ENCODE assay signal across 8 cellular contexts in the genomic region with DNA sequence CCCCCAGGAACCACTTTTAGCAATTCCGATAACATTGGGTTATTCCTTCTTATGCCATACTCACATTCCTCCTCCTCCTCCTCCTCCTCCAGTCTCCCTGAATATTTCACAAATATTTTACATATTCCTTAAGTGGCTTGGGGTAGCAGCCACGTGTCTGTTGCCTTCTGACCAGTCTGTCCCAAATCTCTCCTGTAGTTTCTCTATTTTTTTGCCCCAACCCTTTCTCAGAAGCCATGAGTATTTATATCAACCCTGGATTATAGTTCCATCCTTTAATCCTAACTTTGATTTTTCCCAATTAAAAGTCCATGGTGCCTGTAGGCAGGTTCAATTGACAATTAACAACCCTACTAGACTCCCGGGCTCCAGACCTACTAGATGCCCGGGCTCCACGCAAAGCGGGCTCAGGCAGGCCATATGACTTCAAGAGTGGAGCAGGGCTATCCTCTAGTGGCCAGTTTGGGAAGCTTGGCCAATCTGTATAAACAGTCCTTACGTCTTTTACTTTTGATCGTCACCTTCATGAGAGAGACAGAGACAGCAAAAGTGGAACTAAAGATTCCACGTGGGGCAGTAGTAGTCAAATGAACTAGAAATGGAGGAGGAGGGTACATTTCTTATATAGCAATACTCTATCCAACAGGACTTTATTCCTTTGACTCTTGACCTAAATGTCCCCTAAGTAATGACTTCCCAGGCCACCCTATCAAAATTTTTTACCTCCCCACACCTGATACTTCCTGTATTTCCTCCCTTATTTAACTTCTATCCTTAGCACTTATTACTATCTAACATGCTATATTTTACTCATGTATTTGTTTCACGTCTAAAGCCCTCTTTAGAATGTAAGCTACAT.
DNase-seq lines count a peak whose midpoint lies in the region; ATAC-seq lines count a peak whose summit lies in the region.

No MANE protein-coding gene starts in this region.

- peak overlapping the region; percentile 96 for H3K27ac Mint-ChIP-seq in stimulated activated memory B cell treated with anti-CD40 and anti-IgM and Interleukin-4, amounts not matched to agents 10 μg/mL and 1 μg/mL and 100 μg/mL, for 72 hours
- H3K27ac Mint-ChIP-seq in activated CD4-positive, alpha-beta T cell treated with anti-CD3 and anti-CD28 coated beads, Interleukin-2, amount 10 ng/mL, durations not matched to agents 7 days and 5 days, result no peak overlapping the region

- DNase-seq in A172 (ENCODE audit: low spot score) (peak; percentile 72), GDM1 (lab: John Stamatoyannopoulos, UW) (peak; percentile 71), HS-5 (ENCODE audit: low read depth) (peak; percentile 39), OCI-M2 (lab: John Stamatoyannopoulos, UW; ENCODE audit: unreplicated experiment) (peak; percentile 28), cerebellar cortex (ENCODE audit: low spot score) (peak; percentile 83), kidney glomerular epithelial cell (lab: John Stamatoyannopoulos, UW) (peak; percentile 65)
- no peak for DNase-seq in activated CD4-positive, alpha-beta T cell treated with anti-CD3 and anti-CD28 coated beads, Interleukin-2, amount 10 ng/mL, durations not matched to agents 7 days and 5 days

- CTCF ChIA-PET in activated CD4-positive, alpha-beta T cell treated with anti-CD3 and anti-CD28 coated beads, Interleukin-2, amount 10 ng/mL, durations not matched to agents 7 days and 5 days (lab: Charles Lee), result no interaction called here

- H3K4me1 Mint-ChIP-seq in stimulated activated memory B cell treated with anti-CD40 and anti-IgM and Interleukin-4, amounts not matched to agents 10 μg/mL and 1 μg/mL and 100 μg/mL, for 72 hours, result peaks cover 50% of the 10 kb centered on the region
- peaks cover 2% of the 10 kb centered on the region for H3K4me1 Mint-ChIP-seq in activated CD4-positive, alpha-beta T cell treated with anti-CD3 and anti-CD28 coated beads, Interleukin-2, amount 10 ng/mL, durations not matched to agents 7 days and 5 days

- no peaks in the 10 kb centered on the region for H3K27me3 Mint-ChIP-seq in stimulated activated memory B cell treated with anti-CD40 and anti-IgM and Interleukin-4, amounts not matched to agents 10 μg/mL and 1 μg/mL and 100 μg/mL, for 72 hours
- no peaks in the 10 kb centered on the region for H3K27me3 Mint-ChIP-seq in activated CD4-positive, alpha-beta T cell treated with anti-CD3 and anti-CD28 coated beads, Interleukin-2, amount 10 ng/mL, durations not matched to agents 7 days and 5 days

- H3K9me3 Mint-ChIP-seq in stimulated activated memory B cell treated with anti-CD40 and anti-IgM and Interleukin-4, amounts not matched to agents 10 μg/mL and 1 μg/mL and 100 μg/mL, for 72 hours, result no peaks in the 10 kb centered on the region
- H3K9me3 Mint-ChIP-seq in activated CD4-positive, alpha-beta T cell treated with anti-CD3 and anti-CD28 coated beads, Interleukin-2, amount 10 ng/mL, durations not matched to agents 7 days and 5 days, result no peaks in the 10 kb centered on the region

- peak overlapping the region; percentile 85 for H3K4me3 Mint-ChIP-seq in stimulated activated memory B cell treated with anti-CD40 and anti-IgM and Interleukin-4, amounts not matched to agents 10 μg/mL and 1 μg/mL and 100 μg/mL, for 72 hours
- no peak overlapping the region for H3K4me3 Mint-ChIP-seq in activated CD4-positive, alpha-beta T cell treated with anti-CD3 and anti-CD28 coated beads, Interleukin-2, amount 10 ng/mL, durations not matched to agents 7 days and 5 days

- POLR2A ChIA-PET in activated CD4-positive, alpha-beta T cell treated with anti-CD3 and anti-CD28 coated beads, Interleukin-2, amount 10 ng/mL, durations not matched to agents 7 days and 5 days (lab: Charles Lee), result no interaction called here

- ATAC-seq in stimulated activated memory B cell treated with anti-CD40 and anti-IgM and Interleukin-4, amounts not matched to agents 10 μg/mL and 1 μg/mL and 100 μg/mL, for 72 hours, result peak; percentile 94

- peaks cover 74% of the 10 kb centered on the region for H3K36me3 Mint-ChIP-seq in stimulated activated memory B cell treated with anti-CD40 and anti-IgM and Interleukin-4, amounts not matched to agents 10 μg/mL and 1 μg/mL and 100 μg/mL, for 72 hours
- H3K36me3 Mint-ChIP-seq in activated CD4-positive, alpha-beta T cell treated with anti-CD3 and anti-CD28 coated beads, Interleukin-2, amount 10 ng/mL, durations not matched to agents 7 days and 5 days (ENCODE audit: low read depth), result peaks cover 32% of the 10 kb centered on the region
